8 cellular contexts compared by ENCODE assay signal in the genomic region with DNA sequence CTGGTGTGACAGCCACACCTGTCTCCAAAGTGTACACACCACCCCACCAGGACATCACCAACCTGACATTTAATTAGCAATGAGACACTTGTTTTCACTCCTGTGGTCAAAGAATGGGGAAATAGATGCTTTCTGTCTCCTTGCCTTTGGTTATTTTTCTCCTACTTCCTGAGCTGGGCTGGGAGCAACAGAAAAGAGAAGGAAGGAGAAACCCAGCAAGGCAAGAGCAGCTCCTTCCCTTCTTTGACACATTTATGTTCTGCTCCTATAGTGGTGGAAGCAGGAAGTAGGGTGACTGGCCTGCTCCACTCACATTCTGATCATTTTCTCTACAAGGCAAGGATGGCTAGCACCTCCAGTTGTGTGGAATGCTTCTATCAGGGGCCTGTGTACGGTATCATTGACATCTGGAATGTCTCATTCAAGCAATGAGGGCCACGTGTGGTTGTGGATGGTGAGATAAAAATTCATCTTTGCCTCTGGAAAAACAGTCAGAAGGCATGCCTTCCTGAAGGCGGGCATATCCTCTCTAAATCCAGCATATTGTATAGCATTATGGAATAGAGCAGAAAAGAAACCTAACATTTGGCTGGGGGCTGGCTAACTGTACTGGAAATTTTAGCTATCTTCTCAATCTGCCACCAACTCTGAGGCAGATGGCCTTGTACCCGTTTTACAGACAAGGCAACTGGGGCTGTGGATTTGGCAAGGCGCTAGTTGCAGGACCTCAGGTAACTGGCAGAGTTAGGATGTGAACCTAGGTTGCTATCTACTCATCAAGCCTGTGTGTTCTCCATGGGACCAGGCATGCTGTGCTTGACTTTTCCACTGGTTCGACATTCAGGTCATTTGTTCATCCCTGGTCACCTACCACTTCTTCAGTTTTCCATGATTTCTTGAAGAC. TPM values are rescaled to one million over a fixed set of nuclear protein-coding genes. Genes with fewer than 3 reads are reported as not detected.
A peak's percentile ranks its signal among the peaks of the same experiment; 100 is the strongest.
DNase-seq lines count a peak whose midpoint lies in the region; ATAC-seq and TF ChIP-seq lines count a peak whose summit lies in the region.

No MANE protein-coding gene starts in this region.

- in situ Hi-C loops in gastrocnemius medialis (cut with MboI; ENCODE audit: low sequenced_read_pairs in 4 of 4), result no loop called here

- intact Hi-C loops in gastrocnemius medialis (cut with DNase I; ENCODE audit: low total_unique reads), result no loop called here

- WGBS in endodermal cell (ENCODE audit: insufficient coverage in 1 of 2, insufficient read length in 1 of 2), 2 experiments, result 92 to 96% methylated on average over 5 to 6 of the region's 6 CpGs

- peaks cover 6% of the 10 kb centered on the region for H3K27me3 Mint-ChIP-seq in GM23338 (ENCODE audit: insufficient read depth, low read depth, poor library complexity)
- no peaks in the 10 kb centered on the region for H3K27me3 Mint-ChIP-seq in endodermal cell (ENCODE audit: insufficient read depth)

- H3K27ac ChIP-seq in GM23338 (ENCODE audit: low read depth) (no peak overlapping the region), endodermal cell (ENCODE audit: low read depth, low read length) (no peak overlapping the region), gastrocnemius medialis (peak overlapping the region; percentile 83 to 90 (median 88))

- H3K4me3 Mint-ChIP-seq in GM23338, result no peak overlapping the region
- H3K4me3 Mint-ChIP-seq in endodermal cell, result no peak overlapping the region

- no peaks in the 10 kb centered on the region for H3K36me3 ChIP-seq in GM23338 (ENCODE audit: insufficient read depth)
- H3K36me3 ChIP-seq in endodermal cell (ENCODE audit: control insufficient read depth, insufficient read depth, low read length), result no peaks in the 10 kb centered on the region
- no peaks in the 10 kb centered on the region for H3K36me3 ChIP-seq in gastrocnemius medialis

- no peaks in the 10 kb centered on the region for H3F3A ChIP-seq in GM23338 (replicated peaks; ENCODE audit: low read depth)

- no peaks in the 10 kb centered on the region for H3K79me2 ChIP-seq in GM23338 (replicated peaks; ENCODE audit: insufficient read depth)

- TF ChIP-seq CTCF in GM23338 (conservative IDR thresholded peaks at IDR 0.05; ENCODE audit: low read depth in 2 of 2) (no peak), endodermal cell (conservative IDR thresholded peaks at IDR 0.05) (no peak), gastrocnemius medialis (IDR thresholded peaks at IDR 0.05 in 4 of 5, conservative IDR thresholded peaks at IDR 0.05 in 1 of 5) (no peak)

- peak overlapping the region; percentile 26; the same call in 1 of the 2 replicates for H3K27ac Mint-ChIP-seq in GM23338
- peak overlapping the region; percentile 74 for H3K27ac Mint-ChIP-seq in endodermal cell

- H3K4me3 ChIP-seq in GM23338 (no peak overlapping the region), endodermal cell (ENCODE audit: low read length) (no peak overlapping the region), gastrocnemius medialis (no peak overlapping the region)

- H3K36me3 Mint-ChIP-seq in GM23338 (ENCODE audit: low read depth) (0 out of 3 replicates have a peak, but pooled peaks cover 3% of the 10 kb centered on the region), endodermal cell (ENCODE audit: low read depth) (no peaks in the 10 kb centered on the region)

- H3K9me3 ChIP-seq in endodermal cell (ENCODE audit: control insufficient read depth, low read length) (peaks cover 10% of the 10 kb centered on the region), gastrocnemius medialis (no peaks in the 10 kb centered on the region)

- no peak for TF ChIP-seq POLR2A in gastrocnemius medialis (IDR thresholded peaks at IDR 0.05)

- no peaks in the 10 kb centered on the region for H3K9me2 ChIP-seq in GM23338 (ENCODE audit: insufficient read depth)

- H3K9ac ChIP-seq in endodermal cell (ENCODE audit: extremely low read depth, low read length, poor library complexity, severe bottlenecking), result no peak overlapping the region

- peaks cover 3% of the 10 kb centered on the region; the same call in 1 of the 3 replicates for H3K9me3 Mint-ChIP-seq in GM23338
- H3K9me3 Mint-ChIP-seq in endodermal cell, result peaks cover 11% of the 10 kb centered on the region

- no peak overlapping the region for H3K4me2 ChIP-seq in GM23338

- H3K4me1 ChIP-seq in GM23338 (ENCODE audit: insufficient read depth) (peaks cover 22% of the 10 kb centered on the region), endodermal cell (ENCODE audit: control insufficient read depth, insufficient read depth, low read length) (peaks cover 10% of the 10 kb centered on the region), gastrocnemius medialis (peaks cover 27 to 63% of the 10 kb centered on the region in 2 donors)

- H3K4me1 Mint-ChIP-seq in GM23338 (peaks cover 35% of the 10 kb centered on the region), endodermal cell (peaks cover 29% of the 10 kb centered on the region)

- DNase-seq in GM23338 (ENCODE audit: low spot score), result no peak
- peak; percentile 11 for DNase-seq in RPMI7951 (ENCODE audit: low read depth)
- DNase-seq in endodermal cell, result no peak
- DNase-seq in gastrocnemius medialis, result no peak
- DNase-seq in ureter (ENCODE audit: low spot score), result no peak
- no peak for DNase-seq in hepatic stellate cell (ENCODE audit: low spot score)
- DNase-seq in iPS-NIHi7 (ENCODE audit: extremely low spot score), result no peak
- DNase-seq in NCI-H187 treated with DMSO at 0.1 percent for 48 hours (lab: John Stamatoyannopoulos, UW), result no peak

- ATAC-seq in GM23338 (no peak), gastrocnemius medialis (no peak)

- peak overlapping the region; percentile 77 for H2AFZ ChIP-seq in GM23338

- no peaks in the 10 kb centered on the region for H4K20me1 ChIP-seq in GM23338 (replicated peaks; ENCODE audit: insufficient read depth)

- H3K27me3 ChIP-seq in GM23338 (ENCODE audit: insufficient read depth), result no peaks in the 10 kb centered on the region
- H3K27me3 ChIP-seq in endodermal cell (ENCODE audit: control insufficient read depth, insufficient read depth, low read length, poor library complexity, severe bottlenecking), result no peaks in the 10 kb centered on the region
- no peaks in the 10 kb centered on the region for H3K27me3 ChIP-seq in gastrocnemius medialis

TF ChIP-seq in GM23338, 12 proteins besides CTCF, POLR2A, EP300 and RAD21 (continues in another document):
- TF ChIP-seq JUNB (IDR thresholded peaks at IDR 0.05; ENCODE audit: unreplicated experiment), result no peak
- TF ChIP-seq, protein P1, sequence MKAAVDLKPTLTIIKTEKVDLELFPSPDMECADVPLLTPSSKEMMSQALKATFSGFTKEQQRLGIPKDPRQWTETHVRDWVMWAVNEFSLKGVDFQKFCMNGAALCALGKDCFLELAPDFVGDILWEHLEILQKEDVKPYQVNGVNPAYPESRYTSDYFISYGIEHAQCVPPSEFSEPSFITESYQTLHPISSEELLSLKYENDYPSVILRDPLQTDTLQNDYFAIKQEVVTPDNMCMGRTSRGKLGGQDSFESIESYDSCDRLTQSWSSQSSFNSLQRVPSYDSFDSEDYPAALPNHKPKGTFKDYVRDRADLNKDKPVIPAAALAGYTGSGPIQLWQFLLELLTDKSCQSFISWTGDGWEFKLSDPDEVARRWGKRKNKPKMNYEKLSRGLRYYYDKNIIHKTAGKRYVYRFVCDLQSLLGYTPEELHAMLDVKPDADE (IDR thresholded peaks at IDR 0.05), result no peak
- TF ChIP-seq EZH2 (IDR thresholded peaks at IDR 0.05; ENCODE audit: low read depth, unreplicated experiment), result no peak
- TF ChIP-seq EZH2phosphoT487 (IDR thresholded peaks at IDR 0.05; ENCODE audit: unreplicated experiment), result no peak
- no peak for TF ChIP-seq STAT1 (IDR thresholded peaks at IDR 0.05; ENCODE audit: unreplicated experiment)
- TF ChIP-seq CREB1 (CRISPR knock-in tag; IDR thresholded peaks at IDR 0.05; ENCODE audit: low read depth), result no peak
- TF ChIP-seq POLR2AphosphoS5 (IDR thresholded peaks at IDR 0.05; ENCODE audit: low read depth), result no peak

RNA-seq across cellular contexts. Expression of a gene that starts 24.7 kb away (rescaled TPM):
- total RNA-seq in GM23338 (2014; rRNA removed; shearing (Covaris generic)), result 7.2 and 7.3 TPM in 2 replicates
- 10.9 and 14.7 TPM in 2 replicates for polyA plus RNA-seq in GM23338 (2016; fragmentation: Nextera tagmentation; extraction: Ambion mirVana)
- total RNA-seq in RPMI7951 (2014; rRNA removed; shearing (Covaris generic)), result 145 and 210 TPM in 2 replicates
- total RNA-seq in endodermal cell (1 to 10 TPM; 1.0 to 2.0 TPM), gastrocnemius medialis (100 to 1,000 TPM in 1 of 4 donors, 10 to 100 TPM in 3; 68.0 to 124 (median 80.6) TPM), ureter (193 TPM)
- 2.7 TPM for polyA plus RNA-seq in endodermal cell (2013, experiment 1 of 2)
- 3.9 TPM for polyA plus RNA-seq in endodermal cell (2013, experiment 2 of 2)

RNA-seq across cellular contexts. Expression of a gene that starts 52.9 kb away (rescaled TPM):
- 138 and 162 TPM in 2 replicates for total RNA-seq in GM23338 (2014; rRNA removed; shearing (Covaris generic))
- 64.0 and 72.4 TPM in 2 replicates for polyA plus RNA-seq in GM23338 (2016; fragmentation: Nextera tagmentation; extraction: Ambion mirVana)
- total RNA-seq in RPMI7951 (2014; rRNA removed; shearing (Covaris generic)), result 61.9 and 64.5 TPM in 2 replicates
- total RNA-seq in endodermal cell (100 to 1,000 TPM; 122 to 153 TPM), gastrocnemius medialis (10 to 100 TPM; 49.9 to 91.4 (median 68.0) TPM), ureter (94.7 TPM)
- 124 TPM for polyA plus RNA-seq in endodermal cell (2013, experiment 1 of 2)
- polyA plus RNA-seq in endodermal cell (2013, experiment 2 of 2), result 111 TPM

Comparison
In these comparisons a context has a peak if more than half of its experiments do, and no peak if none do; other contexts are left out.
1. H3K27ac ChIP-seq: peak in gastrocnemius medialis (4 of 4); none in GM23338 (single experiment) and endodermal cell (single experiment).